Comparison of ENCODE assay signal across 12 cellular contexts in genomic region chr1:206895837-206896242, GRCh38. TPM values are rescaled to one million over a fixed set of nuclear protein-coding genes. Genes with fewer than 3 reads are reported as not detected.
DNase-seq lines count a peak whose midpoint lies in the region; ATAC-seq, FAIRE-seq and TF ChIP-seq lines count a peak whose summit lies in the region.
"Had no signal": no experiment of that assay in that cellular context is flagged by ENCODE, and none has a peak within 500 bp of the region (broad histone marks: within the 10 kb centered on the region; RNA-seq: fewer than 3 reads in every experiment).

No MANE protein-coding gene starts in this region.

- H3K9me3 ChIP-seq in keratinocyte (ENCODE audit: control insufficient read depth, low read depth, low read length): no peaks in the 10 kb centered on the region

- FAIRE-seq in keratinocyte (lab: Jason Lieb, UNC): peak; percentile 67

- dilution Hi-C loops in keratinocyte (cut with MboI; ENCODE audit: extremely low pct_ligation_motif_present, low sequenced_read_pairs): no loop called here

- H3K4me1 ChIP-seq in GM23338 (ENCODE audit: insufficient read depth) (peaks cover 5% of the 10 kb centered on the region), keratinocyte (ENCODE audit: control insufficient read depth, extremely low read depth, insufficient read depth, low read length) (peaks cover 75% of the 10 kb centered on the region)
- H3K4me1 ChIP-seq: neural progenitor cell had no signal

- H4K20me1 ChIP-seq in GM23338 (replicated peaks; ENCODE audit: insufficient read depth) (no peaks in the 10 kb centered on the region), keratinocyte (ENCODE audit: control insufficient read depth, extremely low read depth, insufficient read depth, low read length) (no peaks in the 10 kb centered on the region)

- H3K9me2 ChIP-seq in GM23338 (ENCODE audit: insufficient read depth): 0 out of 2 replicates have a peak, but pooled peaks cover 10% of the 10 kb centered on the region

- ATAC-seq in GM23338: no peak
- ATAC-seq in GM21737 (IDR thresholded peaks at IDR 0.05; ENCODE audit: unreplicated experiment): no peak

- H3K27ac ChIP-seq in GM23338 (ENCODE audit: low read depth) (no peak overlapping the region), RWPE1 (peak overlapping the region; percentile 30), keratinocyte (ENCODE audit: control insufficient read depth, insufficient read depth, low read length) (peak overlapping the region; percentile 98)
- H3K27ac ChIP-seq: neural progenitor cell had no signal

- H3K27me3 Mint-ChIP-seq in GM23338 (ENCODE audit: insufficient read depth, low read depth, poor library complexity) (peaks cover 7% of the 10 kb centered on the region), immature natural killer cell (ENCODE audit: low read depth in 3 of 3) (peaks cover 0 to 13% (median 2%) of the 10 kb centered on the region in 3 donors)
- H3K27me3 Mint-ChIP-seq: activated B cell treated with CpG ODN at 0.5 μM for 24 hours had no signal

- POLR2A ChIA-PET in RWPE1 (lab: Yijun Ruan, JAX; ENCODE audit: low non-redundant PET): interaction anchor here (1.0 to 1.2 kb wide), 2 partner anchors 10 to 13 kb away, joined by 3 to 5 read pairs; no protein-coding TSS in a partner anchor

- H3K27ac Mint-ChIP-seq in GM23338 (no peak overlapping the region), immature natural killer cell (peak overlapping the region in 1 of 6 donors; percentile 25)
- H3K27ac Mint-ChIP-seq: activated B cell treated with CpG ODN at 0.5 μM for 24 hours, neural progenitor cell had no signal

- CTCF ChIA-PET in RWPE1 (lab: Yijun Ruan, JAX): interaction anchor here (0.8 to 1.2 kb wide), 5 partner anchors 13 to 409 kb away, joined by 3 to 6 read pairs (median 5); no protein-coding TSS in a partner anchor

- H3K79me2 ChIP-seq in GM23338 (replicated peaks; ENCODE audit: insufficient read depth): no peaks in the 10 kb centered on the region
- no peaks in the 10 kb centered on the region for H3K79me2 ChIP-seq in keratinocyte (ENCODE audit: control insufficient read depth, insufficient read depth, low read length)

- H3K36me3 ChIP-seq in GM23338 (ENCODE audit: insufficient read depth): no peaks in the 10 kb centered on the region; the same call in 1 of the 2 replicates
- no peaks in the 10 kb centered on the region for H3K36me3 ChIP-seq in keratinocyte (ENCODE audit: control insufficient read depth in 2 of 2, extremely low read depth in 1 of 2, insufficient read depth in 2 of 2, low read length in 2 of 2)
- no peaks in the 10 kb centered on the region for H3K36me3 ChIP-seq in H7 (replicated peaks; ENCODE audit: control insufficient read depth, insufficient read depth, low read length)
- H3K36me3 ChIP-seq: neural progenitor cell had no signal

- no peaks in the 10 kb centered on the region for H3K27me3 ChIP-seq in GM23338 (ENCODE audit: insufficient read depth)
- no peaks in the 10 kb centered on the region for H3K27me3 ChIP-seq in keratinocyte (ENCODE audit: control insufficient read depth, extremely low read depth, insufficient read depth, low read length)
- H3K27me3 ChIP-seq in H7 (ENCODE audit: control insufficient read depth, insufficient read depth, low read length): no peaks in the 10 kb centered on the region
- H3K27me3 ChIP-seq: neural progenitor cell had no signal

- H2AFZ ChIP-seq in GM23338: 0 out of 2 replicates have a peak overlapping the region, but pooled peaks have one; percentile 43
- no peak overlapping the region for H2AFZ ChIP-seq in keratinocyte (ENCODE audit: control insufficient read depth, low read length)
- H2AFZ ChIP-seq: neural progenitor cell had no signal

- DNase-seq in AG08396 (ENCODE audit: low spot score) (peak; percentile 31), GM23338 (ENCODE audit: low spot score) (no peak), RWPE1 (ENCODE audit: low spot score) (no peak), keratinocyte (ENCODE audit: low read depth, low spot score) (no peak), H7 (no peak), immature natural killer cell (no peak), GDM1 (lab: John Stamatoyannopoulos, UW) (no peak)
- DNase-seq: activated B cell treated with CpG ODN at 0.5 μM for 24 hours, aorta, GF-D8 had no signal

- peak overlapping the region; percentile 69 for H3K9ac ChIP-seq in keratinocyte (ENCODE audit: control insufficient read depth, extremely low read depth, insufficient read depth, low read length)
- H3K9ac ChIP-seq: neural progenitor cell had no signal

- H3K4me3 Mint-ChIP-seq in GM23338 (no peak overlapping the region), immature natural killer cell (no peak overlapping the region)
- H3K4me3 Mint-ChIP-seq: activated B cell treated with CpG ODN at 0.5 μM for 24 hours, neural progenitor cell had no signal

- peaks cover 10% of the 10 kb centered on the region for H3K4me1 Mint-ChIP-seq in GM23338
- H3K4me1 Mint-ChIP-seq in immature natural killer cell: peaks cover 3 to 10% of the 10 kb centered on the region in 2 donors

- no peaks in the 10 kb centered on the region for H3K9me1 ChIP-seq in keratinocyte (ENCODE audit: control insufficient read depth, extremely low read depth, insufficient read depth, low read length)

- H3K4me3 ChIP-seq in GM23338 (no peak overlapping the region), keratinocyte (ENCODE audit: control insufficient read depth in 2 of 3, extremely low read depth in 1 of 3, insufficient read depth in 2 of 3, low read depth in 1 of 3, low read length in 3 of 3) (no peak overlapping the region), H7 (ENCODE audit: insufficient read depth, low read depth, low read length) (no peak overlapping the region)
- H3K4me3 ChIP-seq: neural progenitor cell had no signal

- H3K4me2 ChIP-seq in GM23338 (no peak overlapping the region), keratinocyte (ENCODE audit: control insufficient read depth, extremely low read depth, insufficient read depth, low read depth, low read length) (peak overlapping the region; percentile 57)
- H3K4me2 ChIP-seq: neural progenitor cell had no signal

- H3K9me3 Mint-ChIP-seq in GM23338: no peaks in the 10 kb centered on the region
- no peaks in the 10 kb centered on the region for H3K9me3 Mint-ChIP-seq in immature natural killer cell
- H3K9me3 Mint-ChIP-seq: activated B cell treated with CpG ODN at 0.5 μM for 24 hours, neural progenitor cell had no signal

- no peaks in the 10 kb centered on the region for H3F3A ChIP-seq in GM23338 (replicated peaks; ENCODE audit: low read depth)

- H3K36me3 Mint-ChIP-seq in GM23338 (ENCODE audit: low read depth) (no peaks in the 10 kb centered on the region), immature natural killer cell (peaks cover 3 to 9% (median 4%) of the 10 kb centered on the region in 3 donors)
- H3K36me3 Mint-ChIP-seq: neural progenitor cell had no signal

- TF ChIP-seq CTCF in GM23338 (conservative IDR thresholded peaks at IDR 0.05; ENCODE audit: low read depth in 2 of 2): no peak
- TF ChIP-seq CTCF in RWPE1 (conservative IDR thresholded peaks at IDR 0.05; ENCODE audit: low read depth): no peak
- TF ChIP-seq CTCF in keratinocyte (optimal IDR thresholded peaks at IDR 0.05 in 1 of 3, IDR thresholded peaks at IDR 0.05 in 1 of 3, conservative IDR thresholded peaks at IDR 0.05 in 1 of 3; ENCODE audit: extremely low read depth in 1 of 3, insufficient read depth in 2 of 3, low read length in 3 of 3): no peak

RNA-seq across cellular contexts. Expression of gene IL24, which starts 1.4 kb away (rescaled TPM):
- not detected in 2 replicates for total RNA-seq in GM23338 (2014; rRNA removed; shearing (Covaris generic))
- polyA plus RNA-seq in GM23338 (2016; fragmentation: Nextera tagmentation; extraction: Ambion mirVana) (not detected in 2 replicates), keratinocyte (2.1 to 3.1 TPM (median 2.3 TPM) in 3 replicates), immature natural killer cell (10 to 100 TPM in 2 of 3 donors, 1 to 10 TPM in 1; 9.3 to 21.5 (median 13.3) TPM)
- polyA plus RNA-seq in keratinocyte (2011; ENCODE audit: low read depth): 3.3 TPM
- polyA plus RNA-seq in keratinocyte (2011; cell fraction: cytosol; rRNA removed): 1.7 and 2.5 TPM in 2 replicates
- 2.6 and 3.6 TPM in 2 replicates for polyA plus RNA-seq in keratinocyte (2011; cell fraction: nucleus; rRNA removed)
- 1.3 and 5.9 TPM in 2 replicates for polyA plus RNA-seq in keratinocyte (2012; ENCODE audit: low replicate concordance)
- polyA minus RNA-seq in keratinocyte: 0.67 to 1.5 TPM (median 0.99 TPM) in 3 replicates
- not detected for polyA minus RNA-seq in keratinocyte (2011; cell fraction: cytosol; rRNA and poly(A)+ RNA removed)
- polyA minus RNA-seq in keratinocyte (2011; cell fraction: nucleus; rRNA and poly(A)+ RNA removed): 0.21 and 1.5 TPM in 2 replicates
- not detected in 2 replicates for total RNA-seq in H7 (2014; rRNA removed; shearing (Covaris generic))
- total RNA-seq: activated B cell treated with CpG ODN at 0.5 μM for 24 hours, aorta had no signal
- polyA plus RNA-seq: aorta had no signal

RNA-seq across cellular contexts. Expression of gene FCMR, which starts 25.9 kb away (rescaled TPM):
- total RNA-seq in GM23338 (2014; rRNA removed; shearing (Covaris generic)): not detected in 2 replicates
- polyA plus RNA-seq in GM23338 (2016; fragmentation: Nextera tagmentation; extraction: Ambion mirVana): 0.43 and 0.84 TPM in 2 replicates
- polyA plus RNA-seq in keratinocyte: 1.8 to 8.1 TPM (median 1.8 TPM) in 3 replicates
- 0.31 TPM for polyA plus RNA-seq in keratinocyte (2011; ENCODE audit: low read depth)
- 3.2 and 4.8 TPM in 2 replicates for polyA plus RNA-seq in keratinocyte (2011; cell fraction: cytosol; rRNA removed)
- polyA plus RNA-seq in keratinocyte (2011; cell fraction: nucleus; rRNA removed): 1.5 and 3.1 TPM in 2 replicates
- 1.7 and 6.8 TPM in 2 replicates for polyA plus RNA-seq in keratinocyte (2012; ENCODE audit: low replicate concordance)
- polyA minus RNA-seq in keratinocyte: 3.3 to 10.8 TPM (median 5.8 TPM) in 3 replicates
- polyA minus RNA-seq in keratinocyte (2011; cell fraction: cytosol; rRNA and poly(A)+ RNA removed): 3.8 TPM
- polyA minus RNA-seq in keratinocyte (2011; cell fraction: nucleus; rRNA and poly(A)+ RNA removed): 1.0 TPM in 1 of 2 replicates, not detected in the other
- not detected in 2 replicates for total RNA-seq in H7 (2014; rRNA removed; shearing (Covaris generic))
- polyA plus RNA-seq in immature natural killer cell: 100 to 1,000 TPM; 255 to 454 (median 370) TPM

RNA-seq across cellular contexts. Expression of gene IL20, which starts 30.4 kb away (rescaled TPM):
- total RNA-seq in GM23338 (2014; rRNA removed; shearing (Covaris generic)): not detected in 2 replicates
- polyA plus RNA-seq in GM23338 (2016; fragmentation: Nextera tagmentation; extraction: Ambion mirVana) (not detected in 2 replicates), keratinocyte (0.67 to 5.6 TPM (median 4.7 TPM) in 3 replicates), immature natural killer cell (not detected)
- polyA plus RNA-seq in keratinocyte (2011; ENCODE audit: low read depth): 3.1 TPM
- polyA plus RNA-seq in keratinocyte (2011; cell fraction: cytosol; rRNA removed): 1.2 and 3.1 TPM in 2 replicates
- 8.0 and 9.2 TPM in 2 replicates for polyA plus RNA-seq in keratinocyte (2011; cell fraction: nucleus; rRNA removed)
- 0.45 and 4.9 TPM in 2 replicates for polyA plus RNA-seq in keratinocyte (2012; ENCODE audit: low replicate concordance)
- 0.36 to 2.4 TPM (median 2.1 TPM) in 3 replicates for polyA minus RNA-seq in keratinocyte
- polyA minus RNA-seq in keratinocyte (2011; cell fraction: cytosol; rRNA and poly(A)+ RNA removed): 1.7 TPM
- 2.9 and 3.0 TPM in 2 replicates for polyA minus RNA-seq in keratinocyte (2011; cell fraction: nucleus; rRNA and poly(A)+ RNA removed)
- total RNA-seq in H7 (2014; rRNA removed; shearing (Covaris generic)): not detected in 2 replicates
- total RNA-seq: activated B cell treated with CpG ODN at 0.5 μM for 24 hours, aorta had no signal
- polyA plus RNA-seq: aorta had no signal

RNA-seq across cellular contexts. Expression of gene PIGR, which starts 50.4 kb away (rescaled TPM):
- not detected in 2 replicates for total RNA-seq in GM23338 (2014; rRNA removed; shearing (Covaris generic))
- polyA plus RNA-seq in GM23338 (2016; fragmentation: Nextera tagmentation; extraction: Ambion mirVana) (not detected in 2 replicates), keratinocyte (0.01 TPM in 1 of 3 replicates, not detected in the others), immature natural killer cell (under 1 TPM in 2 of 3 donors, not detected in 1; 0.13 to 0.25 TPM)
- polyA plus RNA-seq in keratinocyte (2011; ENCODE audit: low read depth): not detected
- polyA plus RNA-seq in keratinocyte (2011; cell fraction: cytosol; rRNA removed): not detected in 2 replicates
- polyA plus RNA-seq in keratinocyte (2011; cell fraction: nucleus; rRNA removed): not detected in 2 replicates
- not detected in 2 replicates for polyA plus RNA-seq in keratinocyte (2012; ENCODE audit: low replicate concordance)
- polyA minus RNA-seq in keratinocyte: not detected in 3 replicates
- polyA minus RNA-seq in keratinocyte (2011; cell fraction: cytosol; rRNA and poly(A)+ RNA removed): not detected
- not detected in 2 replicates for polyA minus RNA-seq in keratinocyte (2011; cell fraction: nucleus; rRNA and poly(A)+ RNA removed)
- total RNA-seq in H7 (2014; rRNA removed; shearing (Covaris generic)): 0.03 TPM in 1 of 2 replicates, not detected in the other

Comparison
In these comparisons a context has a peak if more than half of its experiments do, and no peak if none do; other contexts are left out.
1. RNA of gene FCMR, which starts 25.9 kb away (polyA plus RNA-seq): 255 to 454 TPM in immature natural killer cell; 0.31 to 8.1 TPM in keratinocyte and 0.43 to 0.84 TPM in GM23338; every median in the first group is over 10 times any median in the second.